Comparison of ENCODE assay signal across 3 cellular contexts in the genomic region with DNA sequence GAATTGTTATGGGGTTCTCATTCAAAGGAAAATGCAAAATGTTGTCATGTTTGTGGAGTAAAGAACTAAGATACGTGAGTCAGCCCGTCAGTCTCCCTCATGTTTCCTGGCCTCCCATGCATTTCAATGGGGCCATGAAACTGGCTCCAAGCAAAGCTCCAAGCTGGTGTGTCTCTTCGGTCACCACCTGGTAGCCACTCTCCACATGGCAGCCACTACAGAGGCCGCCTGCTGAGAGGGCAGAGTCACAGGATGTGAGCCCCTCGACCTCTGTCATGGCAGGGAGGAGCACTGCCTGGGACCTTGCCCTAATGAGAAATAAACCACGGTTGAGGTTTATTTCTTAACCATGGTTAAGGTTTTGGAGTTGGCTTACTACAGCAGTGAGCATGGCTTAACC.
"Had no signal": no experiment of that assay in that cellular context is flagged by ENCODE, and none has a peak within 500 bp of the region (broad histone marks: within the 10 kb centered on the region; RNA-seq: fewer than 3 reads in every experiment).

No MANE protein-coding gene starts in this region.

- H3K4me3 ChIP-seq: GM12878 had no signal

- ATAC-seq: GM12878 had no signal

- DNase-seq: GDM1, GF-D8 had no signal
